Comparison of ENCODE assay signal across 8 cellular contexts in the genomic region with DNA sequence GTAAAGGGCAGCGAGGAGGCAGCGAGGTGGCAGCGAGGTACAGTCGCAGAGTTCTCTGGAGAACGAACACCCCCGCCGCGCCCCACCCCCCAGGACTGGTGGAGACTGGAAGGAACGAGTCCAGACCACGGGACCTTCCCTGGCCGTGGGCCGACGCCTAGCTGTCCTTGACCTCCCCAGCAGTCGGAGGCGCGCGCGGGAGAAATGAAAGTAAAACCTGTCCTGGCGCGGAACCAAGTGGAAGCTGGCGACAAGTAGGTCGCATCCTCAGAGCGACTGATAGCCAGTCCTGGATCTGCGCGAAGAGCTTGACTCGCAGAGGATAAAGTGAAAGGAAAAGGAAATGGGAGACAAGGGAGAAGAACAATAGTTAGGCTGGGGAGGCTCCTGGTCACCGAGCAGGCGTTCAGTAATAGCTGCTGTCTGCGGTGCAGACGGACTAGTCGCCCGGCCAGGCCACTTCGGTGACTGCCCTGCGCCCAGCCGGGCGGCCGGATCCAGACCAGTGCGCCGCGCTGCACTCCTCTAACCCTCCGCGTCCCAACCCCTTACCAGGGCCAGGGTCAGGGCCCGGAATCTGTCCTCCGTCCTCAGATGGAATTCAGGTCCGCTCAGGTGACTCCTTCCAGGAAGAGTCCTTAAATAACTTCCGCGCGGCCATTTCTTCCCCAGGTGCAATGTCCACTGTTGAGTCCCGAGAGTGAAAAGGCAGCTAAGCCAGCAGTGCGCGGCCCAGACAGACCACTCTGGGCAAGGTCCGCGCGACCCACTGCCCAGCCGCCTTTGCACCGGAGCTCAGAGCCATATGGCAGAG. TPM values are rescaled to one million over a fixed set of nuclear protein-coding genes. Genes with fewer than 3 reads are reported as not detected.
A peak's percentile ranks its signal among the peaks of the same experiment; 100 is the strongest.
DNase-seq lines count a peak whose midpoint lies in the region; ATAC-seq and TF ChIP-seq lines count a peak whose summit lies in the region.

No MANE protein-coding gene starts in this region.

- ATAC-seq in left lobe of liver = peak; percentile 28
- no peak for ATAC-seq in HG02973 (IDR thresholded peaks at IDR 0.05; ENCODE audit: unreplicated experiment)

- peaks cover 23% of the 10 kb centered on the region for H3K36me3 Mint-ChIP-seq in dendritic cell treated with granulocyte-macrophage colony-stimulating factor and Interleukin-4, amounts not matched to agents 40 ng/mL and 50 ng/mL, for 4 days (ENCODE audit: low read depth)

- DNase-seq in GM12865 (ENCODE audit: low read depth) (peak; percentile 73), NCI-H1048 (lab: John Stamatoyannopoulos, UW) (peak; percentile 32), left lobe of liver (ENCODE audit: low spot score) (peak; percentile 96), epidermal melanocyte (ENCODE audit: insufficient read length, low spot score) (no peak)
- DNase-seq in activated CD4-positive, alpha-beta T cell treated with anti-CD3 and anti-CD28 coated beads for 48 hours = peak; percentile 67
- peak; percentile 53 for DNase-seq in stimulated activated CD4-positive, alpha-beta T cell treated with anti-CD3 and anti-CD28 coated beads, Interleukin-1b, Interleukin-23, amount 100 ng/mL, for 48 hours

- peaks cover 61% of the 10 kb centered on the region for H3K4me1 Mint-ChIP-seq in dendritic cell treated with granulocyte-macrophage colony-stimulating factor and Interleukin-4, amounts not matched to agents 40 ng/mL and 50 ng/mL, for 4 days (ENCODE audit: low read depth)

- no peak for TF ChIP-seq CTCF in GM12865 (IDR thresholded peaks at IDR 0.05; ENCODE audit: insufficient read depth, low read depth, low read length, missing control alignments)

- peak overlapping the region; percentile 93 for H3K27ac Mint-ChIP-seq in dendritic cell treated with granulocyte-macrophage colony-stimulating factor and Interleukin-4, amounts not matched to agents 40 ng/mL and 50 ng/mL, for 4 days

- intact Hi-C loops in dendritic cell treated with granulocyte-macrophage colony-stimulating factor and Interleukin-4, amounts not matched to agents 40 ng/mL and 50 ng/mL, for 4 days (cut with micrococcal nuclease) = loop anchor here (1.0 kb wide), 1 partner anchor 9 kb away; a partner anchor contains a TSS

- H3K4me3 ChIP-seq in GM12865 (ENCODE audit: low read depth, low read length) = peak overlapping the region; percentile 71

- H3K9me3 Mint-ChIP-seq in dendritic cell treated with granulocyte-macrophage colony-stimulating factor and Interleukin-4, amounts not matched to agents 40 ng/mL and 50 ng/mL, for 4 days = no peaks in the 10 kb centered on the region

- H3K4me3 Mint-ChIP-seq in dendritic cell treated with granulocyte-macrophage colony-stimulating factor and Interleukin-4, amounts not matched to agents 40 ng/mL and 50 ng/mL, for 4 days = peak overlapping the region; percentile 97

- H3K27me3 Mint-ChIP-seq in dendritic cell treated with granulocyte-macrophage colony-stimulating factor and Interleukin-4, amounts not matched to agents 40 ng/mL and 50 ng/mL, for 4 days = peaks cover 20% of the 10 kb centered on the region

RNA-seq across cellular contexts. Expression of a gene that starts 1.9 kb away (rescaled TPM):
- total RNA-seq in left lobe of liver = 9.6 TPM

RNA-seq across cellular contexts. Expression of a gene that starts 8.9 kb away (rescaled TPM):
- 16.7 TPM for total RNA-seq in left lobe of liver
